In the genomic region with DNA sequence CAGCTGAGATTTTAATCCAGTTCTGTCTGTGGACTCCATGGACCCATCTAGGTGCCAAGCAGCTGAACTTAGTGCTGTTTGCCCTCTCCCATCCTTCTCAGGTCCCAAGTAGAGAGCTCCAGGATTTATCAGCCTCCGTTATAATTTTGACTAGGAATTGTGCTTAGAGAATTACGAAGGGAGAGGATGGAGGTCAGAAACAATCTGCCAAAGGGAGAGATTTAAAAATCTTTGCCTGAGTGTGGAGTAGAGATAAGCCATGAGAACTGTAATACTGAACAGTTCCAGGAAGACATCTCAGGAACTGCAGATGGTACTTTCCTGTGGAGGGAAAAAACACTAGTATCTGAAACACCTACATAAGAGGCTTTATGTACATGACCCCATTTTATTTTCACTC, we compare ENCODE assay signal across 1 cellular context.
A peak's percentile ranks its signal among the peaks of the same experiment; 100 is the strongest.
TF ChIP-seq lines count a peak whose summit lies in the region.

No MANE protein-coding gene starts in this region.

TF ChIP-seq in K562, 482 proteins besides CTCF, POLR2A, EP300 and RAD21 (continued from another document and continues in another):
- TF ChIP-seq SIN3A (IDR thresholded peaks at IDR 0.05; ENCODE audit: borderline replicate concordance in 2 of 2, control insufficient read depth in 1 of 2, low read depth in 2 of 2, low read length in 2 of 2) (no peak), TEAD1 (CRISPR knock-in tag; IDR thresholded peaks at IDR 0.05) (0 out of 4 replicates have a peak, but pooled peaks of 1 of the 2 experiments have one; percentile 13), ZNF175 (CRISPR knock-in tag; IDR thresholded peaks at IDR 0.05; ENCODE audit: low read depth) (no peak), NFYB (IDR thresholded peaks at IDR 0.05; ENCODE audit: extremely low read depth, insufficient read length) (no peak), ZZZ3 (IDR thresholded peaks at IDR 0.05) (0 out of 2 replicates have a peak, but pooled peaks have one; percentile 52), SMAD2 (IDR thresholded peaks at IDR 0.05; ENCODE audit: low read depth, low read length) (no peak), ETV6 (IDR thresholded peaks at IDR 0.05; ENCODE audit: borderline replicate concordance in 1 of 2, low read depth in 2 of 2, low read length in 1 of 2) (0 out of 4 replicates have a peak, but pooled peaks of 1 of the 2 experiments have one; percentile 41), ETV6 (CRISPR knock-in tag; IDR thresholded peaks at IDR 0.05; ENCODE audit: borderline replicate concordance) (no peak), BMI1 (IDR thresholded peaks at IDR 0.05; ENCODE audit: low read length) (no peak), SOX6 (IDR thresholded peaks at IDR 0.05) (peak; percentile 70; the same call in 1 of the 2 replicates), TCF3 (CRISPR knock-in tag; IDR thresholded peaks at IDR 0.05) (peak; percentile 87), ZNF696 (CRISPR knock-in tag; conservative IDR thresholded peaks at IDR 0.05) (no peak), ZNF431 (CRISPR knock-in tag; IDR thresholded peaks at IDR 0.05) (no peak), TAF9B (IDR thresholded peaks at IDR 0.05; ENCODE audit: partially characterized antibody) (no peak), NCOA1 (IDR thresholded peaks at IDR 0.05; ENCODE audit: low read depth) (peak; percentile 21; the same call in 1 of the 2 replicates), TCF7 (IDR thresholded peaks at IDR 0.05; ENCODE audit: borderline replicate concordance) (no peak), ZNF75A (CRISPR knock-in tag; IDR thresholded peaks at IDR 0.05) (no peak), MYC (IDR thresholded peaks at IDR 0.05; ENCODE audit: low read depth, low read length) (no peak), MYC (CRISPR knock-in tag; IDR thresholded peaks at IDR 0.05; ENCODE audit: borderline replicate concordance, low read depth) (no peak), SMAD3 (CRISPR knock-in tag; conservative IDR thresholded peaks at IDR 0.05) (no peak), ZBTB7A (IDR thresholded peaks at IDR 0.05; ENCODE audit: borderline replicate concordance, control insufficient read depth, low read depth, low read length) (no peak), TRIM28 (IDR thresholded peaks at IDR 0.05) (no peak), ZC3H11A (IDR thresholded peaks at IDR 0.05; ENCODE audit: low read depth, low read length) (no peak), NFE2 (IDR thresholded peaks at IDR 0.05; ENCODE audit: low read depth) (no peak), ELF2 (CRISPR knock-in tag; IDR thresholded peaks at IDR 0.05) (no peak), NCOR1 (IDR thresholded peaks at IDR 0.05) (peak; percentile 82), SMAD4 (CRISPR knock-in tag; conservative IDR thresholded peaks at IDR 0.05) (peak; percentile 87), ZNF586 (CRISPR knock-in tag; conservative IDR thresholded peaks at IDR 0.05) (no peak), SNRNP70 (optimal IDR thresholded peaks at IDR 0.05; ENCODE audit: low read depth, low read length) (no peak), PHB (CRISPR knock-in tag; IDR thresholded peaks at IDR 0.05) (no peak), ZNF584 (CRISPR knock-in tag; IDR thresholded peaks at IDR 0.05; ENCODE audit: low read depth) (no peak), CBFA2T2 (conservative IDR thresholded peaks at IDR 0.05) (peak; percentile 85), RBBP5 (IDR thresholded peaks at IDR 0.05; ENCODE audit: borderline replicate concordance, insufficient read depth, low read length, poor library complexity, severe bottlenecking) (no peak), NCOA2 (IDR thresholded peaks at IDR 0.05; ENCODE audit: partially characterized antibody in 2 of 2) (peak in 1 of 2 experiments; percentile 84), C11orf30 (IDR thresholded peaks at IDR 0.05; ENCODE audit: low read depth) (no peak), ETS2 (tag; IDR thresholded peaks at IDR 0.05; ENCODE audit: borderline replicate concordance, poor library complexity, severe bottlenecking) (no peak), SAFB (IDR thresholded peaks at IDR 0.05; ENCODE audit: borderline replicate concordance, low read depth, low read length) (no peak), EGR1 (conservative IDR thresholded peaks at IDR 0.05) (no peak)
- TF ChIP-seq, protein P1, sequence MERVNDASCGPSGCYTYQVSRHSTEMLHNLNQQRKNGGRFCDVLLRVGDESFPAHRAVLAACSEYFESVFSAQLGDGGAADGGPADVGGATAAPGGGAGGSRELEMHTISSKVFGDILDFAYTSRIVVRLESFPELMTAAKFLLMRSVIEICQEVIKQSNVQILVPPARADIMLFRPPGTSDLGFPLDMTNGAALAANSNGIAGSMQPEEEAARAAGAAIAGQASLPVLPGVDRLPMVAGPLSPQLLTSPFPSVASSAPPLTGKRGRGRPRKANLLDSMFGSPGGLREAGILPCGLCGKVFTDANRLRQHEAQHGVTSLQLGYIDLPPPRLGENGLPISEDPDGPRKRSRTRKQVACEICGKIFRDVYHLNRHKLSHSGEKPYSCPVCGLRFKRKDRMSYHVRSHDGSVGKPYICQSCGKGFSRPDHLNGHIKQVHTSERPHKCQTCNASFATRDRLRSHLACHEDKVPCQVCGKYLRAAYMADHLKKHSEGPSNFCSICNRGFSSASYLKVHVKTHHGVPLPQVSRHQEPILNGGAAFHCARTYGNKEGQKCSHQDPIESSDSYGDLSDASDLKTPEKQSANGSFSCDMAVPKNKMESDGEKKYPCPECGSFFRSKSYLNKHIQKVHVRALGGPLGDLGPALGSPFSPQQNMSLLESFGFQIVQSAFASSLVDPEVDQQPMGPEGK (CRISPR knock-in tag; IDR thresholded peaks at IDR 0.05; ENCODE audit: borderline replicate concordance), result no peak
- TF ChIP-seq, protein P2, sequence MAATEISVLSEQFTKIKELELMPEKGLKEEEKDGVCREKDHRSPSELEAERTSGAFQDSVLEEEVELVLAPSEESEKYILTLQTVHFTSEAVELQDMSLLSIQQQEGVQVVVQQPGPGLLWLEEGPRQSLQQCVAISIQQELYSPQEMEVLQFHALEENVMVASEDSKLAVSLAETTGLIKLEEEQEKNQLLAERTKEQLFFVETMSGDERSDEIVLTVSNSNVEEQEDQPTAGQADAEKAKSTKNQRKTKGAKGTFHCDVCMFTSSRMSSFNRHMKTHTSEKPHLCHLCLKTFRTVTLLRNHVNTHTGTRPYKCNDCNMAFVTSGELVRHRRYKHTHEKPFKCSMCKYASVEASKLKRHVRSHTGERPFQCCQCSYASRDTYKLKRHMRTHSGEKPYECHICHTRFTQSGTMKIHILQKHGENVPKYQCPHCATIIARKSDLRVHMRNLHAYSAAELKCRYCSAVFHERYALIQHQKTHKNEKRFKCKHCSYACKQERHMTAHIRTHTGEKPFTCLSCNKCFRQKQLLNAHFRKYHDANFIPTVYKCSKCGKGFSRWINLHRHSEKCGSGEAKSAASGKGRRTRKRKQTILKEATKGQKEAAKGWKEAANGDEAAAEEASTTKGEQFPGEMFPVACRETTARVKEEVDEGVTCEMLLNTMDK (IDR thresholded peaks at IDR 0.05; ENCODE audit: borderline replicate concordance, insufficient read depth, low read depth, low read length, poor library complexity, severe bottlenecking), result no peak
- TF ChIP-seq, protein P3, sequence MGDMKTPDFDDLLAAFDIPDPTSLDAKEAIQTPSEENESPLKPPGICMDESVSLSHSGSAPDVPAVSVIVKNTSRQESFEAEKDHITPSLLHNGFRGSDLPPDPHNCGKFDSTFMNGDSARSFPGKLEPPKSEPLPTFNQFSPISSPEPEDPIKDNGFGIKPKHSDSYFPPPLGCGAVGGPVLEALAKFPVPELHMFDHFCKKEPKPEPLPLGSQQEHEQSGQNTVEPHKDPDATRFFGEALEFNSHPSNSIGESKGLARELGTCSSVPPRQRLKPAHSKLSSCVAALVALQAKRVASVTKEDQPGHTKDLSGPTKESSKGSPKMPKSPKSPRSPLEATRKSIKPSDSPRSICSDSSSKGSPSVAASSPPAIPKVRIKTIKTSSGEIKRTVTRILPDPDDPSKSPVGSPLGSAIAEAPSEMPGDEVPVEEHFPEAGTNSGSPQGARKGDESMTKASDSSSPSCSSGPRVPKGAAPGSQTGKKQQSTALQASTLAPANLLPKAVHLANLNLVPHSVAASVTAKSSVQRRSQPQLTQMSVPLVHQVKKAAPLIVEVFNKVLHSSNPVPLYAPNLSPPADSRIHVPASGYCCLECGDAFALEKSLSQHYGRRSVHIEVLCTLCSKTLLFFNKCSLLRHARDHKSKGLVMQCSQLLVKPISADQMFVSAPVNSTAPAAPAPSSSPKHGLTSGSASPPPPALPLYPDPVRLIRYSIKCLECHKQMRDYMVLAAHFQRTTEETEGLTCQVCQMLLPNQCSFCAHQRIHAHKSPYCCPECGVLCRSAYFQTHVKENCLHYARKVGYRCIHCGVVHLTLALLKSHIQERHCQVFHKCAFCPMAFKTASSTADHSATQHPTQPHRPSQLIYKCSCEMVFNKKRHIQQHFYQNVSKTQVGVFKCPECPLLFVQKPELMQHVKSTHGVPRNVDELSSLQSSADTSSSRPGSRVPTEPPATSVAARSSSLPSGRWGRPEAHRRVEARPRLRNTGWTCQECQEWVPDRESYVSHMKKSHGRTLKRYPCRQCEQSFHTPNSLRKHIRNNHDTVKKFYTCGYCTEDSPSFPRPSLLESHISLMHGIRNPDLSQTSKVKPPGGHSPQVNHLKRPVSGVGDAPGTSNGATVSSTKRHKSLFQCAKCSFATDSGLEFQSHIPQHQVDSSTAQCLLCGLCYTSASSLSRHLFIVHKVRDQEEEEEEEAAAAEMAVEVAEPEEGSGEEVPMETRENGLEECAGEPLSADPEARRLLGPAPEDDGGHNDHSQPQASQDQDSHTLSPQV (IDR thresholded peaks at IDR 0.05), result no peak
- TF ChIP-seq, protein P4, sequence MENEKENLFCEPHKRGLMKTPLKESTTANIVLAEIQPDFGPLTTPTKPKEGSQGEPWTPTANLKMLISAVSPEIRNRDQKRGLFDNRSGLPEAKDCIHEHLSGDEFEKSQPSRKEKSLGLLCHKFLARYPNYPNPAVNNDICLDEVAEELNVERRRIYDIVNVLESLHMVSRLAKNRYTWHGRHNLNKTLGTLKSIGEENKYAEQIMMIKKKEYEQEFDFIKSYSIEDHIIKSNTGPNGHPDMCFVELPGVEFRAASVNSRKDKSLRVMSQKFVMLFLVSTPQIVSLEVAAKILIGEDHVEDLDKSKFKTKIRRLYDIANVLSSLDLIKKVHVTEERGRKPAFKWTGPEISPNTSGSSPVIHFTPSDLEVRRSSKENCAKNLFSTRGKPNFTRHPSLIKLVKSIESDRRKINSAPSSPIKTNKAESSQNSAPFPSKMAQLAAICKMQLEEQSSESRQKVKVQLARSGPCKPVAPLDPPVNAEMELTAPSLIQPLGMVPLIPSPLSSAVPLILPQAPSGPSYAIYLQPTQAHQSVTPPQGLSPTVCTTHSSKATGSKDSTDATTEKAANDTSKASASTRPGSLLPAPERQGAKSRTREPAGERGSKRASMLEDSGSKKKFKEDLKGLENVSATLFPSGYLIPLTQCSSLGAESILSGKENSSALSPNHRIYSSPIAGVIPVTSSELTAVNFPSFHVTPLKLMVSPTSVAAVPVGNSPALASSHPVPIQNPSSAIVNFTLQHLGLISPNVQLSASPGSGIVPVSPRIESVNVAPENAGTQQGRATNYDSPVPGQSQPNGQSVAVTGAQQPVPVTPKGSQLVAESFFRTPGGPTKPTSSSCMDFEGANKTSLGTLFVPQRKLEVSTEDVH (IDR thresholded peaks at IDR 0.05; ENCODE audit: low read depth, partially characterized antibody), result no peak
- TF ChIP-seq, protein P5, sequence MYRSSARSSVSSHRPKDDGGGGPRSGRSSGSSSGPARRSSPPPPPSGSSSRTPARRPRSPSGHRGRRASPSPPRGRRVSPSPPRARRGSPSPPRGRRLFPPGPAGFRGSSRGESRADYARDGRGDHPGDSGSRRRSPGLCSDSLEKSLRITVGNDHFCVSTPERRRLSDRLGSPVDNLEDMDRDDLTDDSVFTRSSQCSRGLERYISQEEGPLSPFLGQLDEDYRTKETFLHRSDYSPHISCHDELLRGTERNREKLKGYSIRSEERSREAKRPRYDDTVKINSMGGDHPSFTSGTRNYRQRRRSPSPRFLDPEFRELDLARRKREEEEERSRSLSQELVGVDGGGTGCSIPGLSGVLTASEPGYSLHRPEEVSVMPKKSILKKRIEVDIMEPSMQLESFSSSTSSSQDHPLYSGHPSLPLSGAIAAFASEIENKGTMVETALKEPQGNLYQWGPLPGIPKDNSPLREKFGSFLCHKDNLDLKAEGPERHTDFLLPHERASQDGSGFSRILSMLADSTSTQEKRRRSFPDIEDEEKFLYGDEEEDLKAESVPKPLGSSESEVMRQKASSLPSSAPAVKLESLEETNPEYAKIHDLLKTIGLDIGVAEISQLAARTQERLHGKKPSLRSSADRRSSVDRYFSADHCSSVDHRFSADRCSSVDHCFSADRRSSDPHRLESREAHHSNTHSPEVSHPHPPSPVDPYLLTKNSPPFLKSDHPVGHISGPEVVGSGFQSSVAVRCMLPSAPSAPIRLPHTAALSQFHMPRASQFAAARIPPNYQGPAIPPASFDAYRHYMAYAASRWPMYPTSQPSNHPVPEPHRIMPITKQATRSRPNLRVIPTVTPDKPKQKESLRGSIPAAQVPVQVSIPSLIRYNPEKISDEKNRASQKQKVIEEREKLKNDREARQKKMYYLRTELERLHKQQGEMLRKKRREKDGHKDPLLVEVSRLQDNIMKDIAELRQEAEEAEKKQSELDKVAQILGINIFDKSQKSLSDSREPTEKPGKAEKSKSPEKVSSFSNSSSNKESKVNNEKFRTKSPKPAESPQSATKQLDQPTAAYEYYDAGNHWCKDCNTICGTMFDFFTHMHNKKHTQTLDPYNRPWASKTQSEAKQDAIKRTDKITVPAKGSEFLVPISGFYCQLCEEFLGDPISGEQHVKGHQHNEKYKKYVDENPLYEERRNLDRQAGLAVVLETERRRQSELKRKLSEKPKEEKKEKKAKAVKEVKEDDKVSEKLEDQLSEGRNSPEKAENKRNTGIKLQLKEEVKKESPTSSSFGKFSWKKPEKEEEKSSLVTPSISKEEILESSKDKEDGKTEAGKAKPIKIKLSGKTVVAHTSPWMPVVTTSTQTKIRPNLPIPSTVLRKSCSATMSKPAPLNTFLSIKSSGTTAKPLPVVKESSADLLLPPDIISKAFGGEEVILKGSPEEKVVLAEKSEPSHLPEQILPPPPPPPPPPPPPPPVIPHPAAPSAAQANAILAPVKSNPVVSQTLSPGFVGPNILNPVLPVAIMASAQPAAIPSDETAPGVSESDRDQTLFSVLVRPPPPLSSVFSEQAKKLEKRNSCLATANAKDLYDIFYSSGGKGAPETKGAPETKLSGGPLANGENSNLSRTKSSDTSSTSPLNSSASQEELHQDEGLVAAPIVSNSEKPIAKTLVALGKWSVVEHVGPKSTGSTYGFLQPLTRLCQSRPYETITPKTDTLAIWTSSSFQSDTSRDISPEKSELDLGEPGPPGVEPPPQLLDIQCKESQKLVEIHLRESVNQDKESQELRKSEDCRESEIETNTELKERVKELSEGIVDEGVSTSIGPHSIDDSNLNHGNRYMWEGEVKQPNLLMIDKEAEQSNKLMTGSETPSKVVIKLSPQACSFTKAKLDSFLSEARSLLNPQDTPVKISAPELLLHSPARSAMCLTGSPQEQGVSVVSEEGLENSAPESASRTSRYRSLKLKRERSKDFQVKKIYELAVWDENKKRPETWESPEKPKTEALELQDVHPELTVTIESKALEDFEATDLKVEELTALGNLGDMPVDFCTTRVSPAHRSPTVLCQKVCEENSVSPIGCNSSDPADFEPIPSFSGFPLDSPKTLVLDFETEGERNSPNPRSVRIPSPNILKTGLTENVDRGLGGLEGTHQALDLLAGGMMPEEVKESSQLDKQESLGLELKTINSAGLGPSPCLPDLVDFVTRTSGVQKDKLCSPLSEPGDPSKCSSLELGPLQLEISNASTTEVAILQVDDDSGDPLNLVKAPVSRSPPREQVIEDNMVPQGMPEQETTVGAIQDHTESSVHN (IDR thresholded peaks at IDR 0.05; ENCODE audit: borderline replicate concordance in 1 of 2, low read depth in 1 of 2), result no peak
